ENCODE assay signal across 1 cellular context in genomic region chr10:131978366-131978765, GRCh38.
TF ChIP-seq lines count a peak whose summit lies in the region.

No MANE protein-coding gene starts in this region.

TF ChIP-seq in H1, 55 proteins besides CTCF, POLR2A, EP300 and RAD21:
- TF ChIP-seq JUND (IDR thresholded peaks at IDR 0.05; ENCODE audit: low read length), result no peak
- TF ChIP-seq CBX5 (IDR thresholded peaks at IDR 0.05; ENCODE audit: low read depth, low read length), result no peak
- no peak for TF ChIP-seq YY1 (IDR thresholded peaks at IDR 0.05; ENCODE audit: low read depth, low read length)
- TF ChIP-seq TBP (IDR thresholded peaks at IDR 0.05; ENCODE audit: low read depth, low read length), result no peak
- no peak for TF ChIP-seq RBBP5 (IDR thresholded peaks at IDR 0.05; ENCODE audit: borderline replicate concordance, low read depth, low read length)
- no peak for TF ChIP-seq ZNF274 (IDR thresholded peaks at IDR 0.05; ENCODE audit: borderline replicate concordance, extremely low read depth, low read length)
- no peak for TF ChIP-seq ASH2L (IDR thresholded peaks at IDR 0.05; ENCODE audit: low read length)
- no peak for TF ChIP-seq CBX8 (IDR thresholded peaks at IDR 0.05; ENCODE audit: borderline replicate concordance, low read depth, low read length)
- no peak for TF ChIP-seq HDAC2 (IDR thresholded peaks at IDR 0.05; ENCODE audit: borderline replicate concordance in 1 of 2, low read depth in 2 of 2, low read length in 2 of 2)
